Comparison of ENCODE assay signal across 9 cellular contexts in genomic region chr15:75130597-75131268, GRCh38.
DNase-seq lines count a peak whose midpoint lies in the region; ATAC-seq, FAIRE-seq and TF ChIP-seq lines count a peak whose summit lies in the region.
"Had no signal": no experiment of that assay in that cellular context is flagged by ENCODE, and none has a peak within 500 bp of the region (broad histone marks: within the 10 kb centered on the region; RNA-seq: fewer than 3 reads in every experiment).

No MANE protein-coding gene starts in this region.

- intact Hi-C loops in dendritic cell treated with granulocyte-macrophage colony-stimulating factor and Interleukin-4, amounts not matched to agents 40 ng/mL and 50 ng/mL, for 4 days (cut with micrococcal nuclease) = no loop called here
- intact Hi-C loops in sciatic nerve (cut with DNase I) (no loop called here), prostate gland (cut with DNase I) (no loop called here), MCF 10A (cut with micrococcal nuclease) (no loop called here)

- POLR2A ChIA-PET in MCF 10A (lab: Yijun Ruan, JAX) = no interaction called here

- no peak overlapping the region for H3K27ac ChIP-seq in prostate gland

- TF ChIP-seq POLR2A in GM12892 (IDR thresholded peaks at IDR 0.05; ENCODE audit: low read depth, low read length) (no peak), prostate gland (IDR thresholded peaks at IDR 0.05) (no peak)

- FAIRE-seq in GM12892 (lab: Jason Lieb, UNC) = peak; percentile 27

- CTCF ChIA-PET in MCF 10A (lab: Yijun Ruan, JAX) = no interaction called here

- no peak overlapping the region for H3K4me3 ChIP-seq in prostate gland

- H3K27ac Mint-ChIP-seq in dendritic cell treated with granulocyte-macrophage colony-stimulating factor and Interleukin-4, amounts not matched to agents 40 ng/mL and 50 ng/mL, for 4 days = peak overlapping the region; percentile 82
- H3K27ac Mint-ChIP-seq in MCF 10A (ENCODE audit: low read depth, unreplicated experiment) = no peak overlapping the region

- TF ChIP-seq CTCF in prostate gland (IDR thresholded peaks at IDR 0.05) (no peak), MCF 10A (IDR thresholded peaks at IDR 0.05; ENCODE audit: unreplicated experiment) (no peak)

- peaks cover 54% of the 10 kb centered on the region for H3K4me1 Mint-ChIP-seq in dendritic cell treated with granulocyte-macrophage colony-stimulating factor and Interleukin-4, amounts not matched to agents 40 ng/mL and 50 ng/mL, for 4 days (ENCODE audit: low read depth)
- no peaks in the 10 kb centered on the region for H3K4me1 Mint-ChIP-seq in MCF 10A (ENCODE audit: insufficient read depth, unreplicated experiment)

- no peaks in the 10 kb centered on the region for H3K9me3 ChIP-seq in prostate gland

- H3K36me3 ChIP-seq in prostate gland = no peaks in the 10 kb centered on the region

- BruUV-seq in MCF 10A (replicated peaks; lab: Mats Ljungman, UMichigan) = no TSS peak

- no peaks in the 10 kb centered on the region for H3K36me3 Mint-ChIP-seq in dendritic cell treated with granulocyte-macrophage colony-stimulating factor and Interleukin-4, amounts not matched to agents 40 ng/mL and 50 ng/mL, for 4 days (ENCODE audit: low read depth)
- no peaks in the 10 kb centered on the region for H3K36me3 Mint-ChIP-seq in MCF 10A (ENCODE audit: insufficient read depth, unreplicated experiment)

- H3K9me3 Mint-ChIP-seq in dendritic cell treated with granulocyte-macrophage colony-stimulating factor and Interleukin-4, amounts not matched to agents 40 ng/mL and 50 ng/mL, for 4 days = no peaks in the 10 kb centered on the region
- H3K9me3 Mint-ChIP-seq in MCF 10A (ENCODE audit: unreplicated experiment) = no peaks in the 10 kb centered on the region

- WGBS in prostate gland = 82% methylated on average over 10 of the region's 10 CpGs

- H3K4me3 Mint-ChIP-seq in dendritic cell treated with granulocyte-macrophage colony-stimulating factor and Interleukin-4, amounts not matched to agents 40 ng/mL and 50 ng/mL, for 4 days = peak overlapping the region; percentile 63
- no peak overlapping the region for H3K4me3 Mint-ChIP-seq in MCF 10A (ENCODE audit: unreplicated experiment)

- DNase-seq in GM12892 (ENCODE audit: insufficient read length) = no peak
- DNase-seq in activated effector memory CD4-positive, alpha-beta T cell treated with anti-CD3 and anti-CD28 coated beads, Interleukin-2, amount 50 U/mL, for 16 hours = no peak
- no peak for DNase-seq in sciatic nerve (ENCODE audit: low spot score)
- DNase-seq in prostate gland (ENCODE audit: low spot score) = no peak
- DNase-seq in MCF 10A (ENCODE audit: unreplicated experiment) = no peak
- DNase-seq: NCI-H748 treated with DMSO at 0.1 percent for 48 hours had no signal

- no peaks in the 10 kb centered on the region for H3K27me3 ChIP-seq in prostate gland (replicated peaks; ENCODE audit: insufficient read depth)

- no peaks in the 10 kb centered on the region for H3K4me1 ChIP-seq in prostate gland (replicated peaks)

- peaks cover 9% of the 10 kb centered on the region for H3K27me3 Mint-ChIP-seq in dendritic cell treated with granulocyte-macrophage colony-stimulating factor and Interleukin-4, amounts not matched to agents 40 ng/mL and 50 ng/mL, for 4 days
- H3K27me3 Mint-ChIP-seq in MCF 10A (ENCODE audit: insufficient read depth, unreplicated experiment) = no peaks in the 10 kb centered on the region

- ATAC-seq in GM21367 (IDR thresholded peaks at IDR 0.05; ENCODE audit: unreplicated experiment) (peak; percentile 74), HG03442 (IDR thresholded peaks at IDR 0.05; ENCODE audit: unreplicated experiment) (peak; percentile 74), sciatic nerve (no peak)
